In the genomic region with DNA sequence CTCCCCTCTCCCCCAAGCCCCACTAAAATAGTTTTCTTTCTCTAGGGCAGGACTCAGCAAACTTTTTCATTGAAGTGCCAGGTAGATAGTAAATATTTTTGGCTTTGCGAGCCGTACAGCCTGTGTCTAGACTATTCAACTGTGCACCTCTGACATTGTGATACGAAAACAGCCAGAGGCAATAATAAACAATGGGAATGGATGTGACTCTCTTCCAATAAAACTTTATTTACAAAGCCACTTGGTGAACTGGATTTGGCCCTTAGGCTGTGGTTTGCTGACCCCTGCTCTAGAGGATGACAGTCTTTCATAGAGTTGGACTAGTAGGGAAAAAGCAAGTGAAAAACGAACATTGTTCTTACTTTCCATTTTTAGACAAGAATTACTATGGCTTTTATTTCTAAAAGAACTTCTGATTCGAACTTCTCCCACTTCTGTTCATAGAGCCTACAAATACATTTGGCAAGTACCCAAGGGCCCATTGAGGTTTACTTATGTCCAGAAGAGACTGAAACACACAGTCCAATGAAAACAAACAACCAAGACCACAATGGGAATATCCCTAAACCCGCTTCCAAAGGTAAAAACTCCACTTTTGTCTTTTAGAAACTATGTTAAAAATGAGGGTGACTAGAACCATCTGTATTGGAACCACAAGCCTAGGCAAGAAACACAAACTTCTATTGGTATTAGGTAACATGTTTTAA, we compare ENCODE assay signal across 18 cellular contexts. TPM values are rescaled to one million over a fixed set of nuclear protein-coding genes. Genes with fewer than 3 reads are reported as not detected.
DNase-seq lines count a peak whose midpoint lies in the region; ATAC-seq and TF ChIP-seq lines count a peak whose summit lies in the region.
"Had no signal": no experiment of that assay in that cellular context is flagged by ENCODE, and none has a peak within 500 bp of the region (broad histone marks: within the 10 kb centered on the region; RNA-seq: fewer than 3 reads in every experiment).

No MANE protein-coding gene starts in this region.

- DNase-seq in LNCaP clone FGC (ENCODE audit: low read depth) (peak; percentile 63), RPMI7951 (ENCODE audit: low read depth) (peak; percentile 6), choroid plexus epithelial cell (ENCODE audit: low read depth) (peak; percentile 84), smooth muscle cell of the brain vasculature (ENCODE audit: low read depth, low spot score) (peak; percentile 6), epidermal melanocyte (ENCODE audit: insufficient read length, low spot score) (no peak), COLO668 (lab: John Stamatoyannopoulos, UW; ENCODE audit: unreplicated experiment) (no peak)
- DNase-seq: Calu3; CD4-positive, alpha-beta memory T cell; DMS153; NCI-H1092 treated with DMSO at 0.1 percent for 48 hours; NCI-H1436 treated with DMSO at 0.1 percent for 48 hours; NCI-H1930; NCI-H2227 treated with DMSO at 0.1 percent for 48 hours; NCI-H510A; NCI-H748 treated with DMSO at 0.1 percent for 48 hours had no signal

- H3K4me3 ChIP-seq in LNCaP clone FGC (ENCODE audit: low read depth, low read length) (no peak overlapping the region), choroid plexus epithelial cell (ENCODE audit: low read depth, low read length) (no peak overlapping the region)
- H3K4me3 ChIP-seq: BLaER1 treated with 17β-estradiol and CSF1 and Interleukin-3, amounts not matched to agents 10 nM and 100 nM had no signal

- ATAC-seq in activated CD4-positive, CD25-positive, alpha-beta regulatory T cell treated with anti-CD3 and anti-CD28 coated beads, Interleukin-2, amount 50 U/mL, for 24 hours, result no peak
- ATAC-seq: Panc1 had no signal

- TF ChIP-seq CTCF in LNCaP clone FGC (IDR thresholded peaks at IDR 0.05; ENCODE audit: control insufficient read depth, extremely low read depth, insufficient read depth) (no peak), choroid plexus epithelial cell (conservative IDR thresholded peaks at IDR 0.05; ENCODE audit: low read depth, low read length) (no peak)

RNA-seq across cellular contexts. Expression of gene CDKAL1, which starts 46.4 kb away (rescaled TPM):
- 22.3 and 22.5 TPM in 2 replicates for total RNA-seq in RPMI7951 (2014; rRNA removed; shearing (Covaris generic))

Comparison
In these comparisons a context has a peak if more than half of its experiments do, and no peak if none do; other contexts are left out.
1. DNase-seq: peak in LNCaP clone FGC (single experiment), RPMI7951 (single experiment), choroid plexus epithelial cell (single experiment) and smooth muscle cell of the brain vasculature (single experiment); none in epidermal melanocyte (single experiment) and COLO668 (single experiment).